1 cellular context compared by ENCODE assay signal in genomic region chr10:124083740-124084397, GRCh38.
TF ChIP-seq lines count a peak whose summit lies in the region.

No MANE protein-coding gene starts in this region.

TF ChIP-seq in H1, 55 proteins besides CTCF, POLR2A, EP300 and RAD21:
- TF ChIP-seq USF2 (IDR thresholded peaks at IDR 0.05; ENCODE audit: low read length) (no peak), BCL11A (IDR thresholded peaks at IDR 0.05; ENCODE audit: low read depth in 2 of 2, low read length in 2 of 2) (no peak), JUND (IDR thresholded peaks at IDR 0.05; ENCODE audit: low read length) (no peak), ZNF274 (IDR thresholded peaks at IDR 0.05; ENCODE audit: borderline replicate concordance, extremely low read depth, low read length) (no peak), CHD1 (IDR thresholded peaks at IDR 0.05; ENCODE audit: low read depth, low read length) (no peak), JUN (IDR thresholded peaks at IDR 0.05; ENCODE audit: low read depth, low read length) (no peak), MAFK (IDR thresholded peaks at IDR 0.05; ENCODE audit: low read depth, low read length) (no peak), TEAD4 (IDR thresholded peaks at IDR 0.05; ENCODE audit: low read depth, low read length) (no peak), GABPA (IDR thresholded peaks at IDR 0.05; ENCODE audit: borderline replicate concordance, insufficient read depth, low read length) (no peak), CREB1 (IDR thresholded peaks at IDR 0.05) (no peak), SUZ12 (IDR thresholded peaks at IDR 0.05; ENCODE audit: low read length) (no peak), POU5F1 (IDR thresholded peaks at IDR 0.05; ENCODE audit: low read depth, low read length) (no peak), NANOG (IDR thresholded peaks at IDR 0.05; ENCODE audit: insufficient read depth, low read depth, low read length, poor library complexity, severe bottlenecking) (no peak), TAF7 (optimal IDR thresholded peaks at IDR 0.05; ENCODE audit: borderline replicate concordance, low read depth, low read length) (no peak), FOSL1 (IDR thresholded peaks at IDR 0.05; ENCODE audit: insufficient read depth, low read depth, low read length) (no peak), POLR2AphosphoS5 (IDR thresholded peaks at IDR 0.05; ENCODE audit: low read depth, low read length) (no peak)
TF ChIP-seq in H1: peak in this region for 0.
